Comparison of ENCODE assay signal across 9 cellular contexts in genomic region chr3:63228677-63229076, GRCh38. TPM values are rescaled to one million over a fixed set of nuclear protein-coding genes. Genes with fewer than 3 reads are reported as not detected.
DNase-seq lines count a peak whose midpoint lies in the region; ATAC-seq, FAIRE-seq and TF ChIP-seq lines count a peak whose summit lies in the region.
"Had no signal": no experiment of that assay in that cellular context is flagged by ENCODE, and none has a peak within 500 bp of the region (broad histone marks: within the 10 kb centered on the region; RNA-seq: fewer than 3 reads in every experiment).

No MANE protein-coding gene starts in this region.

- peak; percentile 50; the same call in 1 of the 2 replicates for TF ChIP-seq RAD21 in GM12878 (IDR thresholded peaks at IDR 0.05; ENCODE audit: insufficient read depth, low read depth, low read length)

- TF ChIP-seq EP300 in GM12878 (IDR thresholded peaks at IDR 0.05; ENCODE audit: borderline replicate concordance in 1 of 2, control insufficient read depth in 1 of 2, low read depth in 2 of 2, low read length in 2 of 2): no peak

- 19% methylated on average over 6 of the region's 6 CpGs for WGBS in GM12878 (ENCODE audit: insufficient coverage, insufficient replicate concordance, low lambda C conversion rate, missing lambda C conversion rate)

- H3K9me3 Mint-ChIP-seq in activated naive CD8-positive, alpha-beta T cell treated with anti-CD3 and anti-CD28 coated beads for 36 hours: no peaks in the 10 kb centered on the region
- H3K9me3 Mint-ChIP-seq in activated naive CD8-positive, alpha-beta T cell treated with anti-CD3 and anti-CD28 coated beads, Interleukin-2, amount 50 U/mL, for 24 hours: no peaks in the 10 kb centered on the region

- SMC1A ChIA-PET in GM12878 (lab: Charles Lee; ENCODE audit: uncharacterized antibody, unreplicated experiment): interaction anchor here (2.0 kb wide), 1 partner anchor 563 kb away, joined by 8 read pairs; no protein-coding TSS in a partner anchor

- CTCF ChIA-PET in GM12878 (lab: Yijun Ruan, JAX): interaction anchor here (0.9 to 1.6 kb wide), 6 partner anchors 12 to 899 kb away, joined by 3 to 7 read pairs (median 5); no protein-coding TSS in a partner anchor

- H3K79me2 ChIP-seq in GM12878 (ENCODE audit: control insufficient read depth, insufficient read depth, low read length): no peaks in the 10 kb centered on the region

- no peaks in the 10 kb centered on the region for H3K36me3 Mint-ChIP-seq in activated naive CD8-positive, alpha-beta T cell treated with anti-CD3 and anti-CD28 coated beads for 36 hours
- H3K36me3 Mint-ChIP-seq in activated naive CD8-positive, alpha-beta T cell treated with anti-CD3 and anti-CD28 coated beads, Interleukin-2, amount 50 U/mL, for 24 hours (ENCODE audit: low read depth): no peaks in the 10 kb centered on the region

- H3K4me3 Mint-ChIP-seq in activated naive CD8-positive, alpha-beta T cell treated with anti-CD3 and anti-CD28 coated beads for 36 hours: no peak overlapping the region
- H3K4me3 Mint-ChIP-seq in activated naive CD8-positive, alpha-beta T cell treated with anti-CD3 and anti-CD28 coated beads, Interleukin-2, amount 50 U/mL, for 24 hours: no peak overlapping the region

- H3K27me3 ChIP-seq in GM12878 (replicated peaks in 1 of 2; ENCODE audit: control insufficient read depth in 2 of 2, insufficient read depth in 2 of 2, low read length in 1 of 2) (no peaks in the 10 kb centered on the region), kidney epithelial cell (ENCODE audit: control insufficient read depth, insufficient read depth, low read length) (peaks cover 2% of the 10 kb centered on the region), gastrocnemius medialis (no peaks in the 10 kb centered on the region)

- peak; percentile 23 to 48 (median 47); a peak in 4 of 6 replicates for TF ChIP-seq CTCF in GM12878 (IDR thresholded peaks at IDR 0.05 in 2 of 3, conservative IDR thresholded peaks at IDR 0.05 in 1 of 3; ENCODE audit: control insufficient read depth in 2 of 3, extremely low read depth in 1 of 3, insufficient read depth in 1 of 3, low read depth in 3 of 3, low read length in 3 of 3)
- TF ChIP-seq CTCF in kidney epithelial cell (IDR thresholded peaks at IDR 0.05; ENCODE audit: insufficient read depth, low read length, poor library complexity, severe bottlenecking): peak; percentile 49
- TF ChIP-seq CTCF in gastrocnemius medialis (IDR thresholded peaks at IDR 0.05 in 4 of 5, conservative IDR thresholded peaks at IDR 0.05 in 1 of 5): peak in 2 of 5 experiments; percentile 16 to 37

- DNase-seq in activated naive CD8-positive, alpha-beta T cell treated with anti-CD3 and anti-CD28 coated beads for 36 hours: peak; percentile 0
- DNase-seq in activated naive CD8-positive, alpha-beta T cell treated with anti-CD3 and anti-CD28 coated beads, Interleukin-2, amount 50 U/mL, for 24 hours: no peak
- DNase-seq in NCI-H187 treated with DMSO at 0.1 percent for 48 hours (lab: John Stamatoyannopoulos, UW): peak; percentile 7
- DNase-seq in GM12878 (ENCODE audit: low read depth, low spot score): no peak
- no peak for DNase-seq in kidney epithelial cell (ENCODE audit: low read depth)
- DNase-seq in gastrocnemius medialis: no peak
- no peak for DNase-seq in effector CD4-positive, alpha-beta T cell

- no peak for FAIRE-seq in GM12878 (lab: Jason Lieb, UNC)

- RAD21 ChIA-PET in GM12878 (lab: Charles Lee; ENCODE audit: unreplicated experiment): no interaction called here

- TF ChIP-seq POLR2A in GM12878 (IDR thresholded peaks at IDR 0.05; ENCODE audit: low read depth, low read length) (no peak), gastrocnemius medialis (IDR thresholded peaks at IDR 0.05) (no peak)

- intact Hi-C loops in GM12878 (cut with micrococcal nuclease; ENCODE audit: unreplicated experiment) (loop anchor here (2.0 kb wide), 1 partner anchor 604 kb away; no protein-coding TSS in a partner anchor), gastrocnemius medialis (cut with DNase I; ENCODE audit: low total_unique reads) (loop anchor here (5.0 kb wide), 1 partner anchor 606 kb away; no protein-coding TSS in a partner anchor)

- no peak overlapping the region for H3K4me3 ChIP-seq in GM12878
- H3K4me3 ChIP-seq in kidney epithelial cell (ENCODE audit: low read depth, low read length): no peak overlapping the region
- H3K4me3 ChIP-seq in gastrocnemius medialis: no peak overlapping the region

- BruUV-seq in GM12878 (replicated peaks; lab: Mats Ljungman, UMichigan): no TSS peak

- no peaks in the 10 kb centered on the region for H4K20me1 ChIP-seq in GM12878 (ENCODE audit: control insufficient read depth, insufficient read depth)

- no peak overlapping the region for H3K27ac Mint-ChIP-seq in activated naive CD8-positive, alpha-beta T cell treated with anti-CD3 and anti-CD28 coated beads for 36 hours
- no peak overlapping the region for H3K27ac Mint-ChIP-seq in activated naive CD8-positive, alpha-beta T cell treated with anti-CD3 and anti-CD28 coated beads, Interleukin-2, amount 50 U/mL, for 24 hours

- H3K27me3 Mint-ChIP-seq in activated naive CD8-positive, alpha-beta T cell treated with anti-CD3 and anti-CD28 coated beads for 36 hours: peaks cover 6% of the 10 kb centered on the region
- no peaks in the 10 kb centered on the region for H3K27me3 Mint-ChIP-seq in activated naive CD8-positive, alpha-beta T cell treated with anti-CD3 and anti-CD28 coated beads, Interleukin-2, amount 50 U/mL, for 24 hours

- H3K4me1 ChIP-seq in GM12878 (ENCODE audit: control insufficient read depth, insufficient read depth, low read length): no peaks in the 10 kb centered on the region
- H3K4me1 ChIP-seq in gastrocnemius medialis: no peaks in the 10 kb centered on the region

- no peak overlapping the region for H3K27ac ChIP-seq in GM12878 (ENCODE audit: control insufficient read depth, insufficient read depth)
- no peak overlapping the region for H3K27ac ChIP-seq in gastrocnemius medialis

- H3K36me3 ChIP-seq in GM12878 (ENCODE audit: control insufficient read depth in 2 of 2, insufficient read depth in 2 of 2, low read length in 1 of 2) (no peaks in the 10 kb centered on the region), kidney epithelial cell (ENCODE audit: control insufficient read depth, insufficient read depth, low read length) (no peaks in the 10 kb centered on the region), gastrocnemius medialis (no peaks in the 10 kb centered on the region)

- no peak overlapping the region for H3K9ac ChIP-seq in GM12878 (ENCODE audit: control insufficient read depth, insufficient read depth, low read length)

- H3K9me3 ChIP-seq in GM12878 (replicated peaks; ENCODE audit: control insufficient read depth, insufficient read depth, low read length) (no peaks in the 10 kb centered on the region; the same call in 2 of the 3 replicates), gastrocnemius medialis (no peaks in the 10 kb centered on the region)

- in situ Hi-C loops in GM12878 (cut with MboI): loop anchor here (5.0 kb wide), 1 partner anchor 561 kb away; no protein-coding TSS in a partner anchor
- in situ Hi-C loops in gastrocnemius medialis (cut with MboI; ENCODE audit: low sequenced_read_pairs in 4 of 4): loop anchor here in 1 of 4 donors (25.0 kb wide), 1 partner anchor 616 kb away; no protein-coding TSS in a partner anchor

- H3K4me1 Mint-ChIP-seq in activated naive CD8-positive, alpha-beta T cell treated with anti-CD3 and anti-CD28 coated beads for 36 hours: no peaks in the 10 kb centered on the region
- H3K4me1 Mint-ChIP-seq in activated naive CD8-positive, alpha-beta T cell treated with anti-CD3 and anti-CD28 coated beads, Interleukin-2, amount 50 U/mL, for 24 hours: no peaks in the 10 kb centered on the region

- peak overlapping the region; percentile 7; the same call in 1 of the 2 replicates for H3K4me2 ChIP-seq in GM12878 (ENCODE audit: control insufficient read depth, insufficient read depth)

- H2AFZ ChIP-seq in GM12878 (ENCODE audit: control insufficient read depth, low read depth, low read length): peak overlapping the region; percentile 74

- ATAC-seq in activated naive CD8-positive, alpha-beta T cell treated with anti-CD3 and anti-CD28 coated beads, Interleukin-2, amount 50 U/mL, for 24 hours: no peak
- ATAC-seq in HG02623 (IDR thresholded peaks at IDR 0.05; ENCODE audit: unreplicated experiment) (peak; percentile 78), GM12878 (peak; percentile 84), gastrocnemius medialis (no peak)

- POLR2A ChIA-PET in GM12878 (lab: Charles Lee): no interaction called here

TF ChIP-seq in GM12878, 131 proteins besides CTCF, POLR2A, EP300 and RAD21 (continues in another document):
- TF ChIP-seq, protein P1, sequence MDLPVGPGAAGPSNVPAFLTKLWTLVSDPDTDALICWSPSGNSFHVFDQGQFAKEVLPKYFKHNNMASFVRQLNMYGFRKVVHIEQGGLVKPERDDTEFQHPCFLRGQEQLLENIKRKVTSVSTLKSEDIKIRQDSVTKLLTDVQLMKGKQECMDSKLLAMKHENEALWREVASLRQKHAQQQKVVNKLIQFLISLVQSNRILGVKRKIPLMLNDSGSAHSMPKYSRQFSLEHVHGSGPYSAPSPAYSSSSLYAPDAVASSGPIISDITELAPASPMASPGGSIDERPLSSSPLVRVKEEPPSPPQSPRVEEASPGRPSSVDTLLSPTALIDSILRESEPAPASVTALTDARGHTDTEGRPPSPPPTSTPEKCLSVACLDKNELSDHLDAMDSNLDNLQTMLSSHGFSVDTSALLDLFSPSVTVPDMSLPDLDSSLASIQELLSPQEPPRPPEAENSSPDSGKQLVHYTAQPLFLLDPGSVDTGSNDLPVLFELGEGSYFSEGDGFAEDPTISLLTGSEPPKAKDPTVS (IDR thresholded peaks at IDR 0.05; ENCODE audit: low read depth, low read length): no peak
- no peak for TF ChIP-seq EGR1 (IDR thresholded peaks at IDR 0.05; ENCODE audit: borderline replicate concordance in 1 of 2, low read depth in 2 of 2, low read length in 2 of 2)

RNA-seq across cellular contexts. Expression of gene SYNPR, which starts 49.4 kb away (rescaled TPM):
- total RNA-seq in activated naive CD8-positive, alpha-beta T cell treated with anti-CD3 and anti-CD28 coated beads for 36 hours: not detected
- not detected in 2 replicates for total RNA-seq in GM12878 (2013; cell fraction: nucleolus; rRNA removed)
- total RNA-seq in GM12878 (2014; rRNA removed) (not detected in 2 replicates), GM12878 (2014; rRNA removed; fragmentation: Illumina TruSeq; extraction: Trizol) (not detected in 2 replicates), GM12878 (2021) (not detected in 2 replicates), kidney epithelial cell (not detected in 2 replicates), gastrocnemius medialis (not detected)
- polyA plus RNA-seq in GM12878 (2011; ENCODE audit: low read depth): not detected
- polyA plus RNA-seq in GM12878 (2011; rRNA removed) (not detected in 2 replicates), GM12878 (2014; fragmentation: Illumina TruSeq; extraction: Trizol) (not detected in 2 replicates), GM12878 (2014; fragmentation: Nextera tagmentation; extraction: Ambion mirVana) (not detected), GM12878 (2014; rRNA removed) (not detected in 2 replicates), GM12878 (2016; fragmentation: Nextera tagmentation; extraction: Ambion mirVana) (not detected)
- polyA plus RNA-seq in GM12878 (2011; cell fraction: cytosol; rRNA removed): not detected in 2 replicates
- not detected in 2 replicates for polyA plus RNA-seq in GM12878 (2011; cell fraction: nucleus; rRNA removed)
- not detected in 2 replicates for polyA plus RNA-seq in GM12878 (2012)
- not detected in 2 replicates for polyA minus RNA-seq in GM12878 (2011; rRNA and poly(A)+ RNA removed)
- not detected in 2 replicates for polyA minus RNA-seq in GM12878 (2011; cell fraction: cytosol; rRNA and poly(A)+ RNA removed)
- not detected in 2 replicates for polyA minus RNA-seq in GM12878 (2011; cell fraction: nucleus; rRNA and poly(A)+ RNA removed)
- total RNA-seq: glomerular endothelial cell had no signal

Comparison
In these comparisons a context has a peak if more than half of its experiments do, and no peak if none do; other contexts are left out.
1. DNase-seq: peak in activated naive CD8-positive, alpha-beta T cell treated with anti-CD3 and anti-CD28 coated beads for 36 hours (single experiment) and NCI-H187 treated with DMSO at 0.1 percent for 48 hours (single experiment); none in activated naive CD8-positive, alpha-beta T cell treated with anti-CD3 and anti-CD28 coated beads, Interleukin-2, amount 50 U/mL, for 24 hours (single experiment), GM12878 (single experiment), kidney epithelial cell (single experiment), gastrocnemius medialis (0 of 2) and effector CD4-positive, alpha-beta T cell (single experiment).
2. ATAC-seq: peak in HG02623 (single experiment) and GM12878 (single experiment); none in activated naive CD8-positive, alpha-beta T cell treated with anti-CD3 and anti-CD28 coated beads, Interleukin-2, amount 50 U/mL, for 24 hours (single experiment) and gastrocnemius medialis (0 of 2).